ENCODE assay signal across 11 cellular contexts in the genomic region with DNA sequence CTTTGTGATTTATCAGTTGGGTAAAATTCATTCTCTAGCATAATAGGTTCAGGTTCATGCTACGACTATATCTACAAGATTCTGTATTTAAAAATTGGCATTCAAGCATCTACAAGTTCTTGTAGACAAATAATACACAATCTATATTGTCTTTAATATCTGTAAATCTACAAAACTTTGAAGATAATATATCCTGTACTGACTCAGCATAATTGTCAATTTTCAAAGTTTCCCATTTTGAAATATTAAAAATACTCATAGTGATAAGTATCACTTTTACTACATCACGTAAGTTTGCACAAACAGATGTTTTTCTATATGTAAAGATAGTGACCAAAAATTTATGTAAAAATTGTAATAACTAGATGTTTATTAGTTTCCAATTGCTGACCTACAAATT.
"Had no signal": no experiment of that assay in that cellular context is flagged by ENCODE, and none has a peak within 500 bp of the region (broad histone marks: within the 10 kb centered on the region; RNA-seq: fewer than 3 reads in every experiment).

No MANE protein-coding gene starts in this region.

- H3K36me3 ChIP-seq: HAP-1 had no signal

- DNase-seq: GM23248, GOT3, H7, H9, HCEC 1CT, HFFc6 had no signal

- H3K9me3 ChIP-seq: HAP-1 had no signal

- H3K4me2 ChIP-seq: GM23338 had no signal

- FAIRE-seq: H1, H54 had no signal

- H3K9ac ChIP-seq: GM23248 had no signal

- H3K4me3 ChIP-seq: GM23248, GM23338, HAP-1 had no signal

- H2AFZ ChIP-seq: GM23248 had no signal

- ATAC-seq: GM23338, HCT116 had no signal

- H3K27ac ChIP-seq: GM23248 had no signal

- H3K4me1 ChIP-seq: HAP-1 had no signal
